ENCODE assay signal across 10 cellular contexts in the genomic region with DNA sequence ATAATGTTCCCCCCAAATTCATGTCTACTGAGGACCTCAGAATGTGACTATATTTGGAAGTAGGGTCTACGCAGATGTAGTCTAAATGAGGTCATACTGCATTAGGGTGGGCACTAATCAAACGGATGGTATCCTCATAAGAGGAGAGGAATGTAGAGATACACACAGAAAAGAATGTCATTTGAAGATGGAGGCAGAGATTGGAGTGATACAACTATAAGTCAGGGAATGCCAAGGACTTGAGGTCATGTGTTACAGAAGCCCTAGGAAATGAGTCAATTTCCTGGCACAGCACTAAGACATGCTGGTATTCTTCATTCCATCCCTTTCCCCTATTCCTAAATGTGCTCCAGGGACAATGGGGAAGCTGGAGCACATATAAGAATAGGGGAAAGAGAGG. TPM values are rescaled to one million over a fixed set of nuclear protein-coding genes. Genes with fewer than 3 reads are reported as not detected.
A peak's percentile ranks its signal among the peaks of the same experiment; 100 is the strongest.
DNase-seq lines count a peak whose midpoint lies in the region; ATAC-seq and TF ChIP-seq lines count a peak whose summit lies in the region.
"Had no signal": no experiment of that assay in that cellular context is flagged by ENCODE, and none has a peak within 500 bp of the region (broad histone marks: within the 10 kb centered on the region; RNA-seq: fewer than 3 reads in every experiment).

No MANE protein-coding gene starts in this region.

- peak overlapping the region; percentile 74 for H3K4me3 Mint-ChIP-seq in activated T-cell treated with anti-CD3 and anti-CD28 coated beads, Interleukin-2, amount 50 U/mL, for 4 hours
- no peak overlapping the region for H3K4me3 Mint-ChIP-seq in activated CD8-positive, alpha-beta T cell treated with anti-CD3 and anti-CD28 coated beads, Interleukin-2, amount 10 ng/mL, durations not matched to agents 7 days and 5 days

- H3K36me3 ChIP-seq in heart left ventricle (no peaks in the 10 kb centered on the region), thyroid gland (no peaks in the 10 kb centered on the region)

- H3K36me3 Mint-ChIP-seq in activated T-cell treated with anti-CD3 and anti-CD28 coated beads, Interleukin-2, amount 50 U/mL, for 4 hours (ENCODE audit: insufficient read depth): peaks cover under 1% of the 10 kb centered on the region
- peaks cover under 1% of the 10 kb centered on the region for H3K36me3 Mint-ChIP-seq in activated CD8-positive, alpha-beta T cell treated with anti-CD3 and anti-CD28 coated beads, Interleukin-2, amount 10 ng/mL, durations not matched to agents 7 days and 5 days (ENCODE audit: low read depth)

- peak overlapping the region in 11 of 12 donors; percentile 47 to 94 (median 63) for H3K27ac ChIP-seq in heart left ventricle
- peak overlapping the region in 2 of 3 donors; percentile 15 to 31 for H3K27ac ChIP-seq in thyroid gland

- H3K4me1 Mint-ChIP-seq in activated T-cell treated with anti-CD3 and anti-CD28 coated beads, Interleukin-2, amount 50 U/mL, for 4 hours (ENCODE audit: low read depth): peaks cover 49% of the 10 kb centered on the region
- peaks cover 47% of the 10 kb centered on the region for H3K4me1 Mint-ChIP-seq in activated CD8-positive, alpha-beta T cell treated with anti-CD3 and anti-CD28 coated beads, Interleukin-2, amount 10 ng/mL, durations not matched to agents 7 days and 5 days (ENCODE audit: low read depth)

- peak overlapping the region; percentile 87 for H3K27ac Mint-ChIP-seq in activated CD8-positive, alpha-beta T cell treated with anti-CD3 and anti-CD28 coated beads, Interleukin-2, amount 10 ng/mL, durations not matched to agents 7 days and 5 days

- intact Hi-C loops in heart left ventricle (cut with DNase I): no loop called here
- intact Hi-C loops in thyroid gland (cut with DNase I): no loop called here

- TF ChIP-seq CTCF in heart left ventricle (IDR thresholded peaks at IDR 0.05) (no peak), thyroid gland (IDR thresholded peaks at IDR 0.05) (no peak)

- 44 to 55% (median 47%) methylated on average over 2 of the region's 2 CpGs for WGBS in heart left ventricle, 4 donors
- 77 to 82% methylated on average over 2 of the region's 2 CpGs for WGBS in thyroid gland, 2 donors

- H3K4me3 ChIP-seq in heart left ventricle (peak overlapping the region in 1 of 12 donors; percentile 57), thyroid gland (replicated peaks in 1 of 3) (no peak overlapping the region)

- TF ChIP-seq POLR2A in heart left ventricle (IDR thresholded peaks at IDR 0.05) (no peak), thyroid gland (IDR thresholded peaks at IDR 0.05) (no peak)

- H3K27me3 Mint-ChIP-seq in activated T-cell treated with anti-CD3 and anti-CD28 coated beads, Interleukin-2, amount 50 U/mL, for 4 hours (ENCODE audit: low read depth): no peaks in the 10 kb centered on the region
- no peaks in the 10 kb centered on the region for H3K27me3 Mint-ChIP-seq in activated CD8-positive, alpha-beta T cell treated with anti-CD3 and anti-CD28 coated beads, Interleukin-2, amount 10 ng/mL, durations not matched to agents 7 days and 5 days (ENCODE audit: low read depth)

- no peak for DNase-seq in activated T-cell treated with anti-CD3 and anti-CD28 coated beads, Interleukin-2, amount 50 U/mL, for 4 hours
- no peak for DNase-seq in activated T-cell treated with anti-CD3 and anti-CD28 coated beads, Interleukin-2, amount 50 U/mL, for 1 hour
- no peak for DNase-seq in activated CD8-positive, alpha-beta T cell treated with anti-CD3 and anti-CD28 coated beads, Interleukin-2, amount 10 ng/mL, durations not matched to agents 7 days and 5 days
- DNase-seq in heart left ventricle (no peak), thyroid gland (no peak), NCI-H1694 (lab: John Stamatoyannopoulos, UW) (no peak), medulla oblongata (ENCODE audit: extremely low spot score) (no peak), NCI-H524 (lab: John Stamatoyannopoulos, UW) (no peak)
- DNase-seq: naive thymus-derived CD8-positive, alpha-beta T cell; NCI-H2081 had no signal

- H3K9me3 Mint-ChIP-seq in activated T-cell treated with anti-CD3 and anti-CD28 coated beads, Interleukin-2, amount 50 U/mL, for 4 hours: peaks cover 5% of the 10 kb centered on the region
- peaks cover 10% of the 10 kb centered on the region for H3K9me3 Mint-ChIP-seq in activated CD8-positive, alpha-beta T cell treated with anti-CD3 and anti-CD28 coated beads, Interleukin-2, amount 10 ng/mL, durations not matched to agents 7 days and 5 days (ENCODE audit: insufficient read depth)

- no peaks in the 10 kb centered on the region for H3K27me3 ChIP-seq in heart left ventricle
- H3K27me3 ChIP-seq in thyroid gland: no peaks in the 10 kb centered on the region

- peaks cover 0 to 6% (median 0%) of the 10 kb centered on the region in 12 donors for H3K9me3 ChIP-seq in heart left ventricle
- H3K9me3 ChIP-seq in thyroid gland: no peaks in the 10 kb centered on the region

- POLR2A ChIA-PET in activated CD8-positive, alpha-beta T cell treated with anti-CD3 and anti-CD28 coated beads, Interleukin-2, amount 10 ng/mL, durations not matched to agents 7 days and 5 days (lab: Charles Lee): interaction anchor here (1.6 kb wide), 1 partner anchor 50 kb away, joined by 3 read pairs; no protein-coding TSS in a partner anchor

- H3K4me1 ChIP-seq in heart left ventricle (peaks cover 0 to 58% (median 41%) of the 10 kb centered on the region in 12 donors), thyroid gland (peaks cover 0 to 11% of the 10 kb centered on the region in 2 donors)

- CTCF ChIA-PET in activated CD8-positive, alpha-beta T cell treated with anti-CD3 and anti-CD28 coated beads, Interleukin-2, amount 10 ng/mL, durations not matched to agents 7 days and 5 days (lab: Charles Lee): interaction anchor here (1.2 to 3.0 kb wide), 3 partner anchors 9 to 80 kb away, joined by 3 to 11 read pairs (median 4); no protein-coding TSS in a partner anchor

- no peak for ATAC-seq in activated T-cell treated with anti-CD3 and anti-CD28 coated beads, Interleukin-2, amount 50 U/mL, for 4 hours
- no peak for ATAC-seq in activated CD8-positive, alpha-beta T cell treated with anti-CD3 and anti-CD28 coated beads, Interleukin-2, amount 10 ng/mL, durations not matched to agents 7 days and 5 days
- peak in 3 of 4 donors; percentile 46 to 75 (median 52) for ATAC-seq in heart left ventricle
- ATAC-seq: naive thymus-derived CD8-positive, alpha-beta T cell had no signal

RNA-seq across cellular contexts. Expression of gene PDCD1LG2, which starts 0.8 kb away (rescaled TPM):
- under 1 TPM in 2 of 3 donors, not detected in 1; 0.11 to 0.60 TPM for total RNA-seq in activated T-cell treated with anti-CD3 and anti-CD28 coated beads, Interleukin-2, amount 50 U/mL, for 4 hours
- under 1 TPM; 0.55 TPM for total RNA-seq in activated CD8-positive, alpha-beta T cell treated with anti-CD3 and anti-CD28 coated beads, Interleukin-2, amount 10 ng/mL, durations not matched to agents 7 days and 5 days
- total RNA-seq in heart left ventricle (10 to 100 TPM in 1 of 9 donors, 1 to 10 TPM in 5, under 1 TPM in 3; 0.86 to 10.5 (median 1.4) TPM), thyroid gland (1 to 10 TPM in 3 of 4 donors, under 1 TPM in 1; 0.78 to 2.6 (median 1.6) TPM)
- polyA plus RNA-seq in heart left ventricle: under 1 TPM; 0.53 to 0.72 TPM
- total RNA-seq: naive thymus-derived CD8-positive, alpha-beta T cell had no signal
- polyA plus RNA-seq: naive thymus-derived CD8-positive, alpha-beta T cell had no signal

RNA-seq across cellular contexts. Expression of gene CD274, which starts 59.2 kb away (rescaled TPM):
- total RNA-seq in activated T-cell treated with anti-CD3 and anti-CD28 coated beads, Interleukin-2, amount 50 U/mL, for 4 hours: 10 to 100 TPM; 33.7 to 58.4 (median 42.1) TPM
- 1 to 10 TPM; 4.0 to 4.9 TPM for total RNA-seq in activated CD8-positive, alpha-beta T cell treated with anti-CD3 and anti-CD28 coated beads, Interleukin-2, amount 10 ng/mL, durations not matched to agents 7 days and 5 days
- total RNA-seq in heart left ventricle: 10 to 100 TPM; 11.6 to 54.4 (median 15.7) TPM
- 10 to 100 TPM in 1 of 2 donors, 1 to 10 TPM in 1; 3.5 to 50.1 TPM for polyA plus RNA-seq in heart left ventricle
- 1 to 10 TPM; 3.0 to 6.5 (median 4.9) TPM for total RNA-seq in thyroid gland

Comparison
In these comparisons a context has a peak if more than half of its experiments do, and no peak if none do; other contexts are left out.
1. ATAC-seq: peak in heart left ventricle (3 of 4); none in activated T-cell treated with anti-CD3 and anti-CD28 coated beads, Interleukin-2, amount 50 U/mL, for 4 hours (0 of 2) and activated CD8-positive, alpha-beta T cell treated with anti-CD3 and anti-CD28 coated beads, Interleukin-2, amount 10 ng/mL, durations not matched to agents 7 days and 5 days (single experiment).